8 cellular contexts compared by ENCODE assay signal in the genomic region with DNA sequence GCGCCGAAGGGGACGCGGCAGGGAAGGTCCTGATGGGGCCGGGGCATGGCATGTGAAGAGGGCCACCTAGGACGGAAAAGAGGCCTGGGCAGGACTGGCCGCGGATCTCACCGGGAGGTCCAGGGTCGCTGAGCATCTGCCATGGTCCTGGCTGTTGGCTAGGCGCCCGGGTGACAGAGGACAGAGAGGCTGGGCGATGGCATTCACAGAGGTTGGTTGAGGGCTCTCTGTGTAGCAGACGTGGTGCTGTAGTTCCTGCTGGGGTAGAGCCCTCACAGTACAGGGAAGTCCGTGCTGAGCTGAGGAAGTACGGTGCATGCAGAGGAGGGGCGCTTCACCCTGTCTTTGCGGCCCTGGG. TPM values are rescaled to one million over a fixed set of nuclear protein-coding genes. Genes with fewer than 3 reads are reported as not detected.
DNase-seq lines count a peak whose midpoint lies in the region; ATAC-seq, FAIRE-seq and TF ChIP-seq lines count a peak whose summit lies in the region.

No MANE protein-coding gene starts in this region.

- no peaks in the 10 kb centered on the region for H3K27me3 Mint-ChIP-seq in chondrocyte (ENCODE audit: low read depth)

- H3K36me3 Mint-ChIP-seq in chondrocyte (ENCODE audit: low read depth) = peaks cover 11% of the 10 kb centered on the region

- no peaks in the 10 kb centered on the region for H3K9me3 ChIP-seq in A549
- H3K9me3 ChIP-seq in stomach = no peaks in the 10 kb centered on the region

- H3K36me3 ChIP-seq in stomach = peaks cover 0 to 24% (median 23%) of the 10 kb centered on the region in 4 donors

- 3% methylated on average over 18 of the region's 18 CpGs for WGBS in A549 (ENCODE audit: missing lambda C conversion rate)
- 1% methylated on average over 18 of the region's 18 CpGs for WGBS in lower leg skin, 2 donors
- WGBS in stomach, 5 donors = 0 to 2% (median 1%) methylated on average over 9 to 18 of the region's 18 CpGs

- H3K27me3 ChIP-seq in stomach = no peaks in the 10 kb centered on the region

- H3K4me1 Mint-ChIP-seq in chondrocyte (ENCODE audit: low read depth) = peaks cover 12% of the 10 kb centered on the region

- TF ChIP-seq RAD21 in A549 (conservative IDR thresholded peaks at IDR 0.05 in 1 of 2, IDR thresholded peaks at IDR 0.05 in 1 of 2) = no peak

- peak overlapping the region; percentile 74 for H3K27ac Mint-ChIP-seq in chondrocyte (ENCODE audit: unreplicated experiment)

- intact Hi-C loops in lower leg skin (cut with DNase I; ENCODE audit: low total_unique reads) (no loop called here), stomach (cut with DNase I; ENCODE audit: low total_unique reads) (no loop called here)

- H3K4me3 Mint-ChIP-seq in chondrocyte (ENCODE audit: unreplicated experiment) = peak overlapping the region; percentile 86

- H3K27ac ChIP-seq in A549 (peak overlapping the region; percentile 83 to 90), stomach (peak overlapping the region; percentile 62 to 85 (median 78))

- POLR2A ChIA-PET in A549 (lab: Yijun Ruan, JAX) = interaction anchor here (1.0 to 4.1 kb wide), 3 partner anchors 9 to 13 kb away, joined by 3 to 34 read pairs (median 5); partner anchors contain the start of gene GRPEL2

- TF ChIP-seq EP300 in A549 (IDR thresholded peaks at IDR 0.05) (no peak), stomach (IDR thresholded peaks at IDR 0.05) (no peak)

- no peak for DNase-seq in A549 (ENCODE audit: low read depth in 1 of 2, low spot score in 1 of 2)
- peak in 4 of 5 donors; percentile 18 to 37 (median 20) for DNase-seq in T-helper 1 cell
- DNase-seq in chondrocyte (ENCODE audit: low spot score) = no peak
- peak; percentile 36 to 93 for DNase-seq in lower leg skin (ENCODE audit: low spot score in 2 of 2)
- peak; percentile 35 for DNase-seq in stomach
- no peak for DNase-seq in mesenteric fat pad (ENCODE audit: low spot score)

- CTCF ChIA-PET in A549 (lab: Yijun Ruan, JAX) = interaction anchor here (0.9 to 44.9 kb wide), 9 partner anchors 9 to 261 kb away, joined by 4 to 1709 read pairs (median 6); partner anchors contain the start of gene CSNK1A1

- H3K4me3 ChIP-seq in A549 = peak overlapping the region; percentile 97
- peak overlapping the region; percentile 58 for H3K4me3 ChIP-seq in lower leg skin (ENCODE audit: low read depth, poor library complexity, severe bottlenecking)
- peak overlapping the region; percentile 74 to 89 (median 82) for H3K4me3 ChIP-seq in stomach

- TF ChIP-seq POLR2A in A549 (IDR thresholded peaks at IDR 0.05; ENCODE audit: low read length) = no peak
- no peak for TF ChIP-seq POLR2A in lower leg skin (IDR thresholded peaks at IDR 0.05)
- no peak for TF ChIP-seq POLR2A in stomach (IDR thresholded peaks at IDR 0.05)

- H3K9me3 Mint-ChIP-seq in chondrocyte (ENCODE audit: low read depth) = no peaks in the 10 kb centered on the region

- no peak for TF ChIP-seq CTCF in A549 (IDR thresholded peaks at IDR 0.05)
- TF ChIP-seq CTCF in chondrocyte (IDR thresholded peaks at IDR 0.05) = no peak
- TF ChIP-seq CTCF in lower leg skin (IDR thresholded peaks at IDR 0.05) = no peak
- no peak for TF ChIP-seq CTCF in stomach (IDR thresholded peaks at IDR 0.05)

- H3K4me1 ChIP-seq in A549 (peaks cover 10% of the 10 kb centered on the region; the same call in 2 of the 3 replicates), stomach (peaks cover 11 to 21% (median 15%) of the 10 kb centered on the region in 4 donors)

- H3K4me2 ChIP-seq in A549 = peak overlapping the region; percentile 98

- peak; percentile 55 to 57 for ATAC-seq in A549
- peak; percentile 2 for ATAC-seq in GM18873 (IDR thresholded peaks at IDR 0.05; ENCODE audit: low FRiP score, unreplicated experiment)
- peak; percentile 4 for ATAC-seq in HG03521 (IDR thresholded peaks at IDR 0.05; ENCODE audit: unreplicated experiment)

- FAIRE-seq in A549 (lab: Jason Lieb, UNC) = no peak

TF ChIP-seq in A549, 52 proteins besides CTCF, POLR2A, EP300 and RAD21:
- no peak for TF ChIP-seq CEBPB (IDR thresholded peaks at IDR 0.05)
- TF ChIP-seq RNF2 (IDR thresholded peaks at IDR 0.05; ENCODE audit: borderline replicate concordance, low read depth) = 0 out of 2 replicates have a peak, but pooled peaks have one; percentile 12

RNA-seq across cellular contexts. Expression of gene PCYOX1L, which starts 0.4 kb away (rescaled TPM):
- polyA plus RNA-seq in A549 (2011; rRNA removed) (6.7 and 7.0 TPM in 2 replicates), A549 (2017; fragmentation: RNase III; extraction: RNeasy Plus Mini Kit Qiagen cat#74134 plus additional on column Dnase treatment) (1.8 to 2.2 TPM (median 2.1 TPM) in 3 replicates), stomach (1 to 10 TPM; 2.1 to 5.2 (median 2.3) TPM)
- polyA plus RNA-seq in A549 (2012; cell fraction: cytosol; rRNA removed) = 4.3 and 5.1 TPM in 2 replicates
- 9.9 and 10.8 TPM in 2 replicates for polyA plus RNA-seq in A549 (2012; cell fraction: nucleus; rRNA removed)
- polyA minus RNA-seq in A549 (2011; rRNA and poly(A)+ RNA removed) = 4.6 and 5.8 TPM in 2 replicates
- total RNA-seq in chondrocyte (7.1 to 11.1 TPM (median 7.3 TPM) in 3 replicates), lower leg skin (1 to 10 TPM; 2.7 to 5.6 (median 3.9) TPM), stomach (10 to 100 TPM in 1 of 5 donors, 1 to 10 TPM in 3, not detected in 1; 3.0 to 13.4 (median 4.3) TPM), mesenteric fat pad (1.9 TPM)

RNA-seq across cellular contexts. Expression of gene GRPEL2, which starts 13.0 kb away (rescaled TPM):
- polyA plus RNA-seq in A549 (2011; rRNA removed) (17.0 and 26.4 TPM in 2 replicates), A549 (2017; fragmentation: RNase III; extraction: RNeasy Plus Mini Kit Qiagen cat#74134 plus additional on column Dnase treatment) (9.1 to 10.4 TPM (median 9.7 TPM) in 3 replicates), stomach (1 to 10 TPM; 4.7 to 5.3 (median 5.2) TPM)
- 5.1 and 5.4 TPM in 2 replicates for polyA plus RNA-seq in A549 (2012; cell fraction: cytosol; rRNA removed)
- polyA plus RNA-seq in A549 (2012; cell fraction: nucleus; rRNA removed) = 3.6 and 5.1 TPM in 2 replicates
- 23.5 and 25.1 TPM in 2 replicates for polyA minus RNA-seq in A549 (2011; rRNA and poly(A)+ RNA removed)
- total RNA-seq in chondrocyte (13.2 to 27.3 TPM (median 25.5 TPM) in 3 replicates), lower leg skin (10 to 100 TPM in 2 of 4 donors, 1 to 10 TPM in 2; 6.6 to 12.4 (median 10.2) TPM), stomach (10 to 100 TPM in 3 of 5 donors, 1 to 10 TPM in 2; 1.4 to 19.1 (median 13.8) TPM), mesenteric fat pad (22.7 TPM)

RNA-seq across cellular contexts. Expression of gene IL17B, which starts 20.8 kb away (rescaled TPM):
- polyA plus RNA-seq in A549 (2011; rRNA removed) (0.23 and 0.30 TPM in 2 replicates), A549 (2017; fragmentation: RNase III; extraction: RNeasy Plus Mini Kit Qiagen cat#74134 plus additional on column Dnase treatment) (not detected in 3 replicates), stomach (1 to 10 TPM in 2 of 3 donors, under 1 TPM in 1; 0.56 to 5.6 (median 1.8) TPM)
- polyA plus RNA-seq in A549 (2012; cell fraction: cytosol; rRNA removed) = 0.33 and 0.34 TPM in 2 replicates
- polyA plus RNA-seq in A549 (2012; cell fraction: nucleus; rRNA removed) = 0.28 and 0.49 TPM in 2 replicates
- not detected in 2 replicates for polyA minus RNA-seq in A549 (2011; rRNA and poly(A)+ RNA removed)
- total RNA-seq in chondrocyte (1.1 to 4.6 TPM (median 3.4 TPM) in 3 replicates), lower leg skin (not detected), stomach (10 to 100 TPM in 1 of 5 donors, 1 to 10 TPM in 1, not detected in 3; 1.7 to 31.0 TPM), mesenteric fat pad (not detected)

Comparison
In these comparisons a context has a peak if more than half of its experiments do, and no peak if none do; other contexts are left out.
1. ATAC-seq: peak in every context shown above with its lines; median percentile 56 in A549; 4 in HG03521; 2 in GM18873.
2. DNase-seq: peak in T-helper 1 cell (4 of 5), lower leg skin (2 of 2) and stomach (single experiment); none in A549 (0 of 2), chondrocyte (single experiment) and mesenteric fat pad (single experiment).
3. Peak in every context shown above with its lines, with median percentiles within 50 percentile points of each other: H3K4me3 ChIP-seq.